Comparison of ENCODE assay signal across 17 cellular contexts in the genomic region with DNA sequence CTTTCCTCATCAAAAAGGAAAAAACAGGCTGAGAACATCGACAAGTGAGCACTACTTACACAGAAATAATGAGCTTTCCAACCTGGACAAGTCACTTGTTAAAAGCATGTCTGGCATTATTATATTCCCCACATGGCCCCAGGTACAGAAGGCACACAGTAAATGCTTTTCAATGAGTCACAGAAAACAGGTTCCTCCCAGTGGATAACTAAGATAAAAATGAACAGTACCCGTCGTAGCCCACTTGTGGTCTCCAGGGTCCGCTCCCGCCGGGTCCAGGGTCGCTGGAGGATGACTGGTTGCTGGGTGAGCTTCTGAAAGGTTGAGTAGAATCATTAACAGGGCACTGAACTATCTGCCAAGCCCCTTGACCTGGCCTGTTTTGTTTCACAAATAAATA.
DNase-seq lines count a peak whose midpoint lies in the region; ATAC-seq, FAIRE-seq and TF ChIP-seq lines count a peak whose summit lies in the region.
"Had no signal": no experiment of that assay in that cellular context is flagged by ENCODE, and none has a peak within 500 bp of the region (broad histone marks: within the 10 kb centered on the region; RNA-seq: fewer than 3 reads in every experiment).

No MANE protein-coding gene starts in this region.

- H3K36me3 Mint-ChIP-seq in progenitor cell of endocrine pancreas (ENCODE audit: insufficient read depth), result peaks cover 30% of the 10 kb centered on the region

- no peaks in the 10 kb centered on the region for H3K9me3 Mint-ChIP-seq in progenitor cell of endocrine pancreas (ENCODE audit: low read depth)
- H3K9me3 Mint-ChIP-seq: H9 had no signal

- H3K4me1 ChIP-seq in cardiac muscle cell (ENCODE audit: low read depth), result peaks cover 2% of the 10 kb centered on the region
- no peaks in the 10 kb centered on the region for H3K4me1 ChIP-seq in vagina

- no peak for TF ChIP-seq POLR2A in vagina (IDR thresholded peaks at IDR 0.05)

- peak overlapping the region; percentile 50 for H3K27ac Mint-ChIP-seq in progenitor cell of endocrine pancreas

- ATAC-seq in left cardiac atrium (no peak), GM18858 (IDR thresholded peaks at IDR 0.05; ENCODE audit: unreplicated experiment) (no peak)
- ATAC-seq: Panc1 had no signal

- H3K4me1 Mint-ChIP-seq in progenitor cell of endocrine pancreas (ENCODE audit: low read depth), result peaks cover 5% of the 10 kb centered on the region

- TF ChIP-seq CTCF in cardiac muscle cell (IDR thresholded peaks at IDR 0.05; ENCODE audit: low read depth, low read length), result no peak
- TF ChIP-seq CTCF in progenitor cell of endocrine pancreas (IDR thresholded peaks at IDR 0.05; ENCODE audit: unreplicated experiment), result no peak
- no peak for TF ChIP-seq CTCF in vagina (IDR thresholded peaks at IDR 0.05)

- DNase-seq in cardiac muscle cell (ENCODE audit: low read depth in 1 of 2, low spot score in 1 of 2) (no peak), left cardiac atrium (no peak), progenitor cell of endocrine pancreas (ENCODE audit: low spot score, unreplicated experiment) (no peak), G401 (ENCODE audit: low spot score) (no peak), vagina (ENCODE audit: extremely low spot score in 2 of 2) (no peak)
- DNase-seq: 8988T, C1 segment of cervical spinal cord, GM23248, H9, KBM-7, NCI-H1092, NCI-H1436, NCI-H1930, NCI-H69 had no signal

- H3K27ac ChIP-seq in cardiac muscle cell (peak overlapping the region; percentile 30), vagina (no peak overlapping the region)
- H3K27ac ChIP-seq: GM23248 had no signal

- FAIRE-seq in islet of Langerhans (lab: Jason Lieb, UNC), result peak; percentile 24

- no peaks in the 10 kb centered on the region for H3K27me3 ChIP-seq in cardiac muscle cell
- no peaks in the 10 kb centered on the region for H3K27me3 ChIP-seq in vagina

- H3K4me3 ChIP-seq in cardiac muscle cell (no peak overlapping the region), vagina (no peak overlapping the region)
- H3K4me3 ChIP-seq: GM23248 had no signal

- intact Hi-C loops in left cardiac atrium (cut with DNase I) (loop anchor here in 1 of 2 donors (10.0 kb wide), 1 partner anchor 181 kb away; no protein-coding TSS in a partner anchor), vagina (cut with DNase I) (no loop called here)

- H3K27me3 Mint-ChIP-seq in progenitor cell of endocrine pancreas, result no peaks in the 10 kb centered on the region

- no peaks in the 10 kb centered on the region for H3K9me3 ChIP-seq in cardiac muscle cell (ENCODE audit: low read depth)
- no peaks in the 10 kb centered on the region for H3K9me3 ChIP-seq in vagina

- peak overlapping the region; percentile 34 for H3K4me3 Mint-ChIP-seq in progenitor cell of endocrine pancreas (ENCODE audit: low read depth)
- H3K4me3 Mint-ChIP-seq: H9 had no signal

- in situ Hi-C loops in G401 (cut with HindIII; ENCODE audit: low sequenced_read_pairs), result no loop called here

- peaks cover 50% of the 10 kb centered on the region for H3K36me3 ChIP-seq in cardiac muscle cell
- peaks cover 0 to 38% of the 10 kb centered on the region in 2 donors for H3K36me3 ChIP-seq in vagina
